ENCODE assay signal across 24 cellular contexts in genomic region chr15:49494842-49495241, GRCh38.
DNase-seq lines count a peak whose midpoint lies in the region; ATAC-seq, FAIRE-seq and TF ChIP-seq lines count a peak whose summit lies in the region.
"Had no signal": no experiment of that assay in that cellular context is flagged by ENCODE, and none has a peak within 500 bp of the region (broad histone marks: within the 10 kb centered on the region; RNA-seq: fewer than 3 reads in every experiment).

No MANE protein-coding gene starts in this region.

- 61% methylated on average over 1 of the region's 1 CpG for WGBS in suprapubic skin

- H3K9me3 ChIP-seq in suprapubic skin = no peaks in the 10 kb centered on the region
- H3K9me3 ChIP-seq: BE2C, Caco-2, MG63, SJSA1 had no signal

- H3K4me1 ChIP-seq in foreskin keratinocyte (peaks cover 17% of the 10 kb centered on the region), suprapubic skin (no peaks in the 10 kb centered on the region)
- H3K4me1 ChIP-seq: BE2C, Caco-2 had no signal

- H3K27me3 ChIP-seq in bronchial epithelial cell (ENCODE audit: control insufficient read depth, insufficient read depth, low read length) (no peaks in the 10 kb centered on the region), foreskin keratinocyte (no peaks in the 10 kb centered on the region), suprapubic skin (no peaks in the 10 kb centered on the region)
- H3K27me3 ChIP-seq: BE2C, MG63, SJSA1 had no signal

- no peak for TF ChIP-seq POLR2A in suprapubic skin (IDR thresholded peaks at IDR 0.05)

- ATAC-seq in foreskin keratinocyte (peak; percentile 38), HG02852 (IDR thresholded peaks at IDR 0.05; ENCODE audit: unreplicated experiment) (no peak), Right ventricle myocardium superior (ENCODE audit: poor library complexity) (no peak)
- ATAC-seq: GM12878 had no signal

- TF ChIP-seq CTCF in bronchial epithelial cell (IDR thresholded peaks at IDR 0.05; ENCODE audit: insufficient read depth, low read length, severe bottlenecking) (no peak), foreskin keratinocyte (conservative IDR thresholded peaks at IDR 0.05) (no peak), suprapubic skin (IDR thresholded peaks at IDR 0.05) (no peak)

- DNase-seq in EH (ENCODE audit: low read depth) (peak; percentile 9), NCI-H226 (peak; percentile 59), bronchial epithelial cell (ENCODE audit: low read depth) (peak; percentile 52), foreskin keratinocyte (peak; percentile 26 to 52), Right ventricle myocardium superior (no peak), suprapubic skin (ENCODE audit: low spot score in 2 of 2) (no peak)
- DNase-seq in stimulated activated CD4-positive, alpha-beta T cell treated with anti-CD3 and anti-CD28 coated beads, Interleukin-15, amount 100 ng/mL, for 24 hours = no peak
- DNase-seq: 8988T; BE2C; Caco-2; CD4-positive, alpha-beta T cell; GF-D8; GOT3; MG63; NCI-H1048; NCI-H1436; NCI-H1930; NCI-H345; NCI-H524 treated with DMSO at 0.1 percent for 48 hours; PC-9 had no signal

- H3K36me3 ChIP-seq in bronchial epithelial cell (ENCODE audit: control insufficient read depth, insufficient read depth, low read length) (no peaks in the 10 kb centered on the region), suprapubic skin (no peaks in the 10 kb centered on the region)
- H3K36me3 ChIP-seq: BE2C, MG63, SJSA1 had no signal

- FAIRE-seq in bronchial epithelial cell (lab: Jason Lieb, UNC) = no peak
- FAIRE-seq: GM12878 had no signal

- H3K27ac ChIP-seq in foreskin keratinocyte (no peak overlapping the region), suprapubic skin (no peak overlapping the region)
- H3K27ac ChIP-seq: PC-9, RWPE1, SJSA1 had no signal

- intact Hi-C loops in Right ventricle myocardium superior (cut with DNase I) = no loop called here

- no peak for TF ChIP-seq EP300 in suprapubic skin (IDR thresholded peaks at IDR 0.05)

- H3K4me3 ChIP-seq in bronchial epithelial cell (ENCODE audit: low read depth, low read length) (no peak overlapping the region), suprapubic skin (no peak overlapping the region)
- H3K4me3 ChIP-seq: GM12878, MG63, PC-9, SJSA1 had no signal

Comparison
In these comparisons a context has a peak if more than half of its experiments do, and no peak if none do; other contexts are left out.
1. DNase-seq: peak in EH (single experiment), NCI-H226 (single experiment), bronchial epithelial cell (single experiment) and foreskin keratinocyte (2 of 2); none in Right ventricle myocardium superior (single experiment), stimulated activated CD4-positive, alpha-beta T cell treated with anti-CD3 and anti-CD28 coated beads, Interleukin-15, amount 100 ng/mL, for 24 hours (single experiment) and suprapubic skin (0 of 2).